Comparison of ENCODE assay signal across 21 cellular contexts in the genomic region with DNA sequence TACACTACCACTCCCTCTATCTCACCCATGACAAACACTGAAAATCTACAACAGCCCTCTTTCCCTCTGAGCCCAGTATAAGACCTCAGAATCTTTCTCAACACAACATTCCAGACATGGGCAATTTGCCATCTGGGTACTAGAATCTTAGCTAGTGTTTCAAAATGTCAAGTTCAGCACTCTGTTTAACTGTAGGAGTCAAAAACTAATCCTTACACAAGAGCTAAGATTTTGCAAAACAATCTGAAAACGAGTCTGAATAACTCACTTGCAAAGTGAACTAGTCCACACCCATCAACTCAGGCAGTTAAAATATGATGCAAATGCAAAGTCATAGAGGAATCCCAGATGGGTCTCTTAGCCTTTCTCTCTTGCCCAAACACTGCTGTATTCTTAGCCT.
DNase-seq lines count a peak whose midpoint lies in the region; ATAC-seq and TF ChIP-seq lines count a peak whose summit lies in the region.
"Had no signal": no experiment of that assay in that cellular context is flagged by ENCODE, and none has a peak within 500 bp of the region (broad histone marks: within the 10 kb centered on the region; RNA-seq: fewer than 3 reads in every experiment).

No MANE protein-coding gene starts in this region.

- H3K9ac ChIP-seq in fibroblast of lung (ENCODE audit: insufficient read depth, low read length): no peak overlapping the region
- H3K9ac ChIP-seq: BLaER1 treated with 17β-estradiol and CSF1 and Interleukin-3, amounts not matched to agents 10 nM and 100 nM had no signal

- H3K4me2 ChIP-seq in fibroblast of lung (ENCODE audit: extremely low read depth, insufficient read depth, low read length) (peak overlapping the region; percentile 38), osteoblast (ENCODE audit: insufficient read depth, low read length) (no peak overlapping the region)
- H3K4me2 ChIP-seq: BLaER1 treated with 17β-estradiol and CSF1 and Interleukin-3, amounts not matched to agents 10 nM and 100 nM had no signal

- CTCF ChIA-PET in activated CD4-positive, alpha-beta memory T cell treated with anti-CD3 and anti-CD28 coated beads, Interleukin-2, amount 10 ng/mL, durations not matched to agents 7 days and 5 days (lab: Charles Lee): interaction anchor here (0.5 kb wide), 1 partner anchor 35 kb away, joined by 3 read pairs; no protein-coding TSS in a partner anchor

- no peak overlapping the region for H3K27ac Mint-ChIP-seq in activated CD4-positive, alpha-beta memory T cell treated with anti-CD3 and anti-CD28 coated beads, Interleukin-2, amount 10 ng/mL, durations not matched to agents 7 days and 5 days
- H3K27ac Mint-ChIP-seq: activated naive CD8-positive, alpha-beta T cell treated with anti-CD3 and anti-CD28 coated beads, Interleukin-2, amount 50 U/mL, for 24 hours; activated T-cell treated with anti-CD3 and anti-CD28 coated beads, Interleukin-2, amount 50 U/mL, for 24 hours; stimulated activated memory B cell treated with anti-CD40 and anti-IgM and Interleukin-4, amounts not matched to agents 10 μg/mL and 1 μg/mL and 100 μg/mL, for 72 hours had no signal

- ATAC-seq in RWPE2 (ENCODE audit: low read depth) (peak; percentile 38; the same call in 1 of the 3 replicates), HG03280 (IDR thresholded peaks at IDR 0.05; ENCODE audit: unreplicated experiment) (no peak), GM19035 (IDR thresholded peaks at IDR 0.05; ENCODE audit: unreplicated experiment) (no peak)
- ATAC-seq: activated naive CD8-positive, alpha-beta T cell treated with anti-CD3 and anti-CD28 coated beads, Interleukin-2, amount 50 U/mL, for 24 hours; esophagus mucosa; K562; stimulated activated memory B cell treated with anti-CD40 and anti-IgM and Interleukin-4, amounts not matched to agents 10 μg/mL and 1 μg/mL and 100 μg/mL, for 72 hours had no signal

- DNase-seq in GM03348 (ENCODE audit: low spot score) (peak; percentile 32), RWPE2 (ENCODE audit: low spot score) (no peak), fibroblast of lung (ENCODE audit: low read depth in 2 of 2) (peak; percentile 59 to 95), osteoblast (ENCODE audit: insufficient read length, low spot score, missing footprints) (no peak)
- no peak for DNase-seq in stimulated activated naive CD4-positive, alpha-beta T cell treated with Interleukin-2 at 50 U/mL for 16 hours (lab: John Stamatoyannopoulos, UW)
- DNase-seq in activated CD4-positive, alpha-beta memory T cell treated with anti-CD3 and anti-CD28 coated beads, Interleukin-2, amount 10 ng/mL, durations not matched to agents 7 days and 5 days: no peak
- DNase-seq: activated naive CD8-positive, alpha-beta T cell treated with anti-CD3 and anti-CD28 coated beads, Interleukin-2, amount 50 U/mL, for 24 hours; activated T-cell treated with anti-CD3 and anti-CD28 coated beads, Interleukin-2, amount 50 U/mL, for 24 hours; cortex of kidney; mammary epithelial cell; NCI-H1105 treated with DMSO at 0.1 percent for 48 hours; NCI-H345; nucleus accumbens; SIG-M5; upper lobe of left lung had no signal

- POLR2A ChIA-PET in activated CD4-positive, alpha-beta memory T cell treated with anti-CD3 and anti-CD28 coated beads, Interleukin-2, amount 10 ng/mL, durations not matched to agents 7 days and 5 days (lab: Charles Lee): no interaction called here

- no peak overlapping the region for H3K4me3 ChIP-seq in RWPE2 (ENCODE audit: severe bottlenecking)
- H3K4me3 ChIP-seq in fibroblast of lung (replicated peaks in 1 of 4; ENCODE audit: control extremely low read depth in 1 of 4, insufficient read depth in 1 of 4, low read depth in 3 of 4, low read length in 4 of 4): no peak overlapping the region
- no peak overlapping the region for H3K4me3 ChIP-seq in osteoblast (ENCODE audit: insufficient read depth, low read length)
- H3K4me3 ChIP-seq: BLaER1 treated with 17β-estradiol and CSF1 and Interleukin-3, amounts not matched to agents 10 nM and 100 nM; K562; upper lobe of left lung had no signal

- no peaks in the 10 kb centered on the region for H3K4me1 Mint-ChIP-seq in activated CD4-positive, alpha-beta memory T cell treated with anti-CD3 and anti-CD28 coated beads, Interleukin-2, amount 10 ng/mL, durations not matched to agents 7 days and 5 days
- H3K4me1 Mint-ChIP-seq: activated naive CD8-positive, alpha-beta T cell treated with anti-CD3 and anti-CD28 coated beads, Interleukin-2, amount 50 U/mL, for 24 hours; stimulated activated memory B cell treated with anti-CD40 and anti-IgM and Interleukin-4, amounts not matched to agents 10 μg/mL and 1 μg/mL and 100 μg/mL, for 72 hours had no signal

- H4K20me1 ChIP-seq in fibroblast of lung (ENCODE audit: control insufficient read depth, extremely low read depth, insufficient read depth, low read length) (no peaks in the 10 kb centered on the region), osteoblast (ENCODE audit: insufficient read depth, low read length) (peaks cover 27% of the 10 kb centered on the region)

- no peaks in the 10 kb centered on the region for H3K9me3 ChIP-seq in RWPE2 (ENCODE audit: severe bottlenecking)
- H3K9me3 ChIP-seq in fibroblast of lung (ENCODE audit: control insufficient read depth, insufficient read depth, low read depth, low read length): no peaks in the 10 kb centered on the region
- no peaks in the 10 kb centered on the region for H3K9me3 ChIP-seq in osteoblast (ENCODE audit: low read depth, low read length)
- H3K9me3 ChIP-seq: upper lobe of left lung had no signal

- H3K79me2 ChIP-seq in fibroblast of lung (ENCODE audit: control insufficient read depth, insufficient read depth, low read length) (peaks cover 65% of the 10 kb centered on the region), osteoblast (ENCODE audit: insufficient read depth, low read length) (peaks cover 94% of the 10 kb centered on the region)

- peaks cover 10% of the 10 kb centered on the region for H3K4me1 ChIP-seq in RWPE2 (ENCODE audit: insufficient read depth, poor library complexity, severe bottlenecking)
- peaks cover 19% of the 10 kb centered on the region for H3K4me1 ChIP-seq in fibroblast of lung (ENCODE audit: control insufficient read depth, extremely low read depth, insufficient read depth, low read length)
- peaks cover 39% of the 10 kb centered on the region for H3K4me1 ChIP-seq in osteoblast (ENCODE audit: insufficient read depth, low read length)

- H3K36me3 ChIP-seq in RWPE2 (ENCODE audit: low read depth) (no peaks in the 10 kb centered on the region), fibroblast of lung (ENCODE audit: control insufficient read depth, insufficient read depth, low read length) (no peaks in the 10 kb centered on the region), osteoblast (ENCODE audit: insufficient read depth, low read length) (peaks cover 6% of the 10 kb centered on the region)
- H3K36me3 ChIP-seq: upper lobe of left lung had no signal

- TF ChIP-seq CTCF in RWPE2 (IDR thresholded peaks at IDR 0.05; ENCODE audit: poor library complexity, severe bottlenecking) (no peak), fibroblast of lung (conservative IDR thresholded peaks at IDR 0.05 in 1 of 2, IDR thresholded peaks at IDR 0.05 in 1 of 2; ENCODE audit: low read depth in 1 of 2, low read length in 2 of 2) (no peak), osteoblast (IDR thresholded peaks at IDR 0.05; ENCODE audit: extremely low read depth, low read depth, low read length) (no peak)

- no peak overlapping the region for H2AFZ ChIP-seq in fibroblast of lung (ENCODE audit: low read length)
- H2AFZ ChIP-seq in osteoblast (ENCODE audit: low read length): no peak overlapping the region

- H3K9me3 Mint-ChIP-seq in activated CD4-positive, alpha-beta memory T cell treated with anti-CD3 and anti-CD28 coated beads, Interleukin-2, amount 10 ng/mL, durations not matched to agents 7 days and 5 days: no peaks in the 10 kb centered on the region
- H3K9me3 Mint-ChIP-seq: activated naive CD8-positive, alpha-beta T cell treated with anti-CD3 and anti-CD28 coated beads, Interleukin-2, amount 50 U/mL, for 24 hours; activated T-cell treated with anti-CD3 and anti-CD28 coated beads, Interleukin-2, amount 50 U/mL, for 24 hours; stimulated activated memory B cell treated with anti-CD40 and anti-IgM and Interleukin-4, amounts not matched to agents 10 μg/mL and 1 μg/mL and 100 μg/mL, for 72 hours had no signal

- peaks cover 32% of the 10 kb centered on the region for H3K27me3 Mint-ChIP-seq in activated CD4-positive, alpha-beta memory T cell treated with anti-CD3 and anti-CD28 coated beads, Interleukin-2, amount 10 ng/mL, durations not matched to agents 7 days and 5 days

- no peak overlapping the region for H3K4me3 Mint-ChIP-seq in activated CD4-positive, alpha-beta memory T cell treated with anti-CD3 and anti-CD28 coated beads, Interleukin-2, amount 10 ng/mL, durations not matched to agents 7 days and 5 days
- H3K4me3 Mint-ChIP-seq: activated naive CD8-positive, alpha-beta T cell treated with anti-CD3 and anti-CD28 coated beads, Interleukin-2, amount 50 U/mL, for 24 hours; activated T-cell treated with anti-CD3 and anti-CD28 coated beads, Interleukin-2, amount 50 U/mL, for 24 hours; stimulated activated memory B cell treated with anti-CD40 and anti-IgM and Interleukin-4, amounts not matched to agents 10 μg/mL and 1 μg/mL and 100 μg/mL, for 72 hours had no signal

- H3K27ac ChIP-seq in RWPE2 (ENCODE audit: poor library complexity, severe bottlenecking) (no peak overlapping the region), fibroblast of lung (ENCODE audit: insufficient read depth, low read length) (peak overlapping the region; percentile 36), osteoblast (ENCODE audit: low read depth, low read length) (peak overlapping the region; percentile 68)
- H3K27ac ChIP-seq: BLaER1 treated with 17β-estradiol and CSF1 and Interleukin-3, amounts not matched to agents 10 nM and 100 nM; upper lobe of left lung had no signal

- H3K36me3 Mint-ChIP-seq in activated CD4-positive, alpha-beta memory T cell treated with anti-CD3 and anti-CD28 coated beads, Interleukin-2, amount 10 ng/mL, durations not matched to agents 7 days and 5 days (ENCODE audit: low read depth): no peaks in the 10 kb centered on the region
- H3K36me3 Mint-ChIP-seq: stimulated activated memory B cell treated with anti-CD40 and anti-IgM and Interleukin-4, amounts not matched to agents 10 μg/mL and 1 μg/mL and 100 μg/mL, for 72 hours had no signal

- H3K27me3 ChIP-seq in RWPE2 (ENCODE audit: insufficient read depth, poor library complexity, severe bottlenecking) (no peaks in the 10 kb centered on the region), fibroblast of lung (ENCODE audit: control insufficient read depth, insufficient read depth, low read length) (no peaks in the 10 kb centered on the region), osteoblast (ENCODE audit: insufficient read depth, low read length) (no peaks in the 10 kb centered on the region)
- H3K27me3 ChIP-seq: BLaER1 treated with 17β-estradiol and CSF1 and Interleukin-3, amounts not matched to agents 10 nM and 100 nM; upper lobe of left lung had no signal

Comparison
In these comparisons a context has a peak if more than half of its experiments do, and no peak if none do; other contexts are left out.
1. DNase-seq: peak in GM03348 (single experiment) and fibroblast of lung (2 of 2); none in RWPE2 (single experiment), osteoblast (single experiment), stimulated activated naive CD4-positive, alpha-beta T cell treated with Interleukin-2 at 50 U/mL for 16 hours (single experiment) and activated CD4-positive, alpha-beta memory T cell treated with anti-CD3 and anti-CD28 coated beads, Interleukin-2, amount 10 ng/mL, durations not matched to agents 7 days and 5 days (single experiment).